ENCODE assay signal across 20 cellular contexts in genomic region chr4:22019676-22020075, GRCh38.
DNase-seq lines count a peak whose midpoint lies in the region; ATAC-seq lines count a peak whose summit lies in the region.
"Had no signal": no experiment of that assay in that cellular context is flagged by ENCODE, and none has a peak within 500 bp of the region (broad histone marks: within the 10 kb centered on the region; RNA-seq: fewer than 3 reads in every experiment).

No MANE protein-coding gene starts in this region.

- no peak overlapping the region for H3K4me2 ChIP-seq in trophoblast cell (ENCODE audit: low read length)

- no peak overlapping the region for H3K18ac ChIP-seq in trophoblast cell (ENCODE audit: low read length)

- H3K79me2 ChIP-seq in trophoblast cell (ENCODE audit: control insufficient read depth, insufficient read depth, low read length, poor library complexity) = no peaks in the 10 kb centered on the region

- H3K27me3 ChIP-seq in trophoblast cell (ENCODE audit: insufficient read depth, low read length) = no peaks in the 10 kb centered on the region

- peak; percentile 6 for DNase-seq in ELR (ENCODE audit: low read depth)
- DNase-seq in NCI-H460 (ENCODE audit: extremely low read depth, low read depth) = peak; percentile 17
- peak; percentile 71 for DNase-seq in dedifferentiated amniotic fluid mesenchymal stem cell (ENCODE audit: extremely low spot score)
- DNase-seq in trophoblast cell = peak; percentile 3 to 30
- no peak for DNase-seq in stimulated activated naive CD8-positive, alpha-beta T cell treated with anti-CD3 and anti-CD28 coated beads, Interleukin-15, Interleukin-2, amounts not matched to agents 100 U/mL and 50 U/mL, for 24 hours
- DNase-seq in activated naive CD4-positive, alpha-beta T cell (lab: John Stamatoyannopoulos, UW) = no peak
- DNase-seq in GM19238 (ENCODE audit: insufficient read length, low spot score) = no peak
- DNase-seq: DMS 273 treated with DMSO at 0.1 percent for 48 hours, KG1, NCI-H1105, NCI-H1694, NCI-H2107, NCI-H345, NCI-H69, SHP77, T-helper 1 cell had no signal

- no peak overlapping the region for H4K8ac ChIP-seq in trophoblast cell (ENCODE audit: low read depth, low read length)

- H3K14ac ChIP-seq in trophoblast cell (ENCODE audit: low read length) = no peak overlapping the region

- no peak overlapping the region for H3K23ac ChIP-seq in trophoblast cell (ENCODE audit: low read length)

- no peaks in the 10 kb centered on the region for H3K9me3 ChIP-seq in trophoblast cell (ENCODE audit: insufficient read depth, low read depth, low read length)

- no peak overlapping the region for H2BK120ac ChIP-seq in trophoblast cell (ENCODE audit: insufficient read depth, low read length, poor library complexity)

- no peak overlapping the region for H2AK5ac ChIP-seq in trophoblast cell (ENCODE audit: low read length)

- H4K12ac ChIP-seq in trophoblast cell (ENCODE audit: low read depth, low read length) = no peak overlapping the region

- no peaks in the 10 kb centered on the region for H3K36me3 ChIP-seq in trophoblast cell (ENCODE audit: control insufficient read depth in 1 of 2, insufficient read depth in 2 of 2, low read length in 2 of 2)

- H2BK5ac ChIP-seq in trophoblast cell (ENCODE audit: low read depth, low read length, poor library complexity) = no peak overlapping the region

- no peaks in the 10 kb centered on the region for H3K79me1 ChIP-seq in trophoblast cell (ENCODE audit: low read length)

- no peaks in the 10 kb centered on the region for H3K4me1 ChIP-seq in trophoblast cell (ENCODE audit: control insufficient read depth in 1 of 2, insufficient read depth in 2 of 2, low read length in 2 of 2)

- H3K4ac ChIP-seq in trophoblast cell (ENCODE audit: low read depth, low read length) = no peak overlapping the region

- no peak overlapping the region for H3K4me3 ChIP-seq in trophoblast cell (ENCODE audit: low read depth, low read length)

- no peak overlapping the region for H3K9ac ChIP-seq in trophoblast cell (ENCODE audit: low read length)

- no peak overlapping the region for H2BK12ac ChIP-seq in trophoblast cell (ENCODE audit: low read length)

- H4K91ac ChIP-seq in trophoblast cell (ENCODE audit: low read depth, low read length) = no peak overlapping the region

- H2AFZ ChIP-seq in trophoblast cell (ENCODE audit: insufficient read depth, low read length, poor library complexity) = no peak overlapping the region

- no CpG with 5 or more reads among the region's 4 CpGs for WGBS in trophoblast cell (ENCODE audit: extremely low coverage, insufficient coverage, insufficient read length)

- H3K27ac ChIP-seq in trophoblast cell (ENCODE audit: low read depth, low read length) = no peak overlapping the region
- H3K27ac ChIP-seq: C4-2B had no signal

- no peak for ATAC-seq in stimulated activated naive CD8-positive, alpha-beta T cell treated with anti-CD3 and anti-CD28 coated beads, Interleukin-15, Interleukin-2, amounts not matched to agents 100 U/mL and 50 U/mL, for 24 hours
- ATAC-seq in GM21360 (IDR thresholded peaks at IDR 0.05; ENCODE audit: unreplicated experiment) = no peak
- ATAC-seq: HepG2, SK-N-SH treated with all-trans-retinoic acid at 6 μM for 48 hours had no signal

Comparison
In these comparisons a context has a peak if more than half of its experiments do, and no peak if none do; other contexts are left out.
1. DNase-seq: peak in ELR (single experiment), NCI-H460 (single experiment), dedifferentiated amniotic fluid mesenchymal stem cell (single experiment) and trophoblast cell (2 of 2); none in stimulated activated naive CD8-positive, alpha-beta T cell treated with anti-CD3 and anti-CD28 coated beads, Interleukin-15, Interleukin-2, amounts not matched to agents 100 U/mL and 50 U/mL, for 24 hours (single experiment), activated naive CD4-positive, alpha-beta T cell (0 of 4) and GM19238 (single experiment).